39 cellular contexts compared by ENCODE assay signal in the genomic region with DNA sequence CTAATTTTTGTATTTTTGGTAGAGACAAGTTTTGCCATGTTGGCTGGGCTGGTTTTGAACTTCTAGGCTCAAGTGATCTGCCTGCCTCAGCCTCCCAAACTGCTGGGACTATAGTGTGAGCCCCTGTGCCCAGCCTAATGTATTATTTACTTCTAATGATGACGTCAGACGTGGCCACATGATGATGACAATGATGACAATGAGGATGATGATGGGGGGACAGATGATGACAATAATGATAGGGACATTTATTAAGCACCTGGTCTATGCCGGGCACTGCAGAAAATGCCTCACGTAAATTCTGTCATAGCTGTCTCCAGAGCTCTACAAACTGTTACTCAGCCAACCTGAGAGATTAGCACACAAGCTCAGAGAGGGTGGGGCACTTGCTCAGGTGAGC.
"Had no signal": no experiment of that assay in that cellular context is flagged by ENCODE, and none has a peak within 500 bp of the region (broad histone marks: within the 10 kb centered on the region; RNA-seq: fewer than 3 reads in every experiment).

No MANE protein-coding gene starts in this region.

- H3K27ac ChIP-seq: adrenal gland, ascending aorta, body of pancreas, brain microvascular endothelial cell, breast epithelium, cardiac muscle cell had no signal

- DNase-seq: activated effector memory CD4-positive, alpha-beta T cell treated with anti-CD3 and anti-CD28 coated beads, Interleukin-2, amount 50 U/mL, for 16 hours; activated effector memory CD4-positive, alpha-beta T cell treated with Interleukin-2 at 50 U/mL for 16 hours; activated gamma-delta T cell; activated gamma-delta T cell treated with Interleukin-2 at 50 U/mL for 16 hours; activated naive CD4-positive, alpha-beta T cell; activated naive CD4-positive, alpha-beta T cell treated with anti-CD3 and anti-CD28 coated beads for 36 hours; activated naive CD4-positive, alpha-beta T cell treated with anti-CD3 and anti-CD28 coated beads, Interleukin-2, amount 10 ng/mL, durations not matched to agents 7 days and 5 days; activated naive CD4-positive, alpha-beta T cell treated with anti-CD3 and anti-CD28 coated beads, Interleukin-2, amount 50 U/mL, for 16 hours; activated naive CD4-positive, alpha-beta T cell treated with Interleukin-2 at 50 U/mL for 16 hours; activated naive CD8-positive, alpha-beta T cell treated with anti-CD3 and anti-CD28 coated beads for 36 hours; activated naive CD8-positive, alpha-beta T cell treated with anti-CD3 and anti-CD28 coated beads, Interleukin-2, amount 10 ng/mL, durations not matched to agents 7 days and 5 days; activated naive CD8-positive, alpha-beta T cell treated with anti-CD3 and anti-CD28 coated beads, Interleukin-2, amount 50 U/mL, for 24 hours; activated T-cell treated with anti-CD3 and anti-CD28 coated beads, Interleukin-2, amount 50 U/mL, for 4 hours; activated T-cell treated with anti-CD3 and anti-CD28 coated beads, Interleukin-2, amount 50 U/mL, for 48 hours; activated T-cell treated with anti-CD3 and anti-CD28 coated beads, Interleukin-2, amount 50 U/mL, for 72 hours; adrenal gland; amniotic stem cell; amygdala; anterior cingulate cortex; aorta; body of pancreas; brain microvascular endothelial cell; caudate nucleus; central memory CD4-positive, alpha-beta T cell; cerebellar nuclear complex had no signal

- H3K36me3 ChIP-seq: adrenal gland, ascending aorta, brain microvascular endothelial cell, breast epithelium, cardiac muscle cell had no signal

- H3K27me3 Mint-ChIP-seq: activated naive CD4-positive, alpha-beta T cell treated with anti-CD3 and anti-CD28 coated beads, Interleukin-2, amount 10 ng/mL, durations not matched to agents 7 days and 5 days; activated naive CD8-positive, alpha-beta T cell treated with anti-CD3 and anti-CD28 coated beads, Interleukin-2, amount 10 ng/mL, durations not matched to agents 7 days and 5 days; activated T-helper 17 cell treated with anti-CD3 and anti-CD28 coated beads, Interleukin-2, amount 50 U/mL, for 72 hours; central memory CD8-positive, alpha-beta T cell had no signal

- H3K36me3 Mint-ChIP-seq: activated naive CD4-positive, alpha-beta T cell treated with anti-CD3 and anti-CD28 coated beads, Interleukin-2, amount 10 ng/mL, durations not matched to agents 7 days and 5 days; activated naive CD4-positive, alpha-beta T cell treated with anti-CD3 and anti-CD28 coated beads, Interleukin-2, amount 50 U/mL, for 24 hours; activated naive CD4-positive, alpha-beta T cell treated with anti-CD3 and anti-CD28 coated beads, Interleukin-2, amount 50 U/mL, for 72 hours; activated naive CD8-positive, alpha-beta T cell; activated naive CD8-positive, alpha-beta T cell treated with anti-CD3 and anti-CD28 coated beads for 36 hours; activated naive CD8-positive, alpha-beta T cell treated with anti-CD3 and anti-CD28 coated beads, Interleukin-2, amount 10 ng/mL, durations not matched to agents 7 days and 5 days; brain had no signal

- H3K4me1 Mint-ChIP-seq: activated naive CD4-positive, alpha-beta T cell treated with anti-CD3 and anti-CD28 coated beads, Interleukin-2, amount 10 ng/mL, durations not matched to agents 7 days and 5 days; activated naive CD4-positive, alpha-beta T cell treated with anti-CD3 and anti-CD28 coated beads, Interleukin-2, amount 50 U/mL, for 24 hours; activated naive CD8-positive, alpha-beta T cell treated with anti-CD3 and anti-CD28 coated beads for 36 hours; activated naive CD8-positive, alpha-beta T cell treated with anti-CD3 and anti-CD28 coated beads, Interleukin-2, amount 10 ng/mL, durations not matched to agents 7 days and 5 days; activated naive CD8-positive, alpha-beta T cell treated with anti-CD3 and anti-CD28 coated beads, Interleukin-2, amount 50 U/mL, for 24 hours; activated T-helper 17 cell treated with anti-CD3 and anti-CD28 coated beads, Interleukin-2, amount 50 U/mL, for 72 hours; central memory CD8-positive, alpha-beta T cell had no signal

- H3K4me3 Mint-ChIP-seq: activated naive CD4-positive, alpha-beta T cell treated with anti-CD3 and anti-CD28 coated beads for 36 hours; activated naive CD4-positive, alpha-beta T cell treated with anti-CD3 and anti-CD28 coated beads, Interleukin-2, amount 10 ng/mL, durations not matched to agents 7 days and 5 days; activated naive CD4-positive, alpha-beta T cell treated with anti-CD3 and anti-CD28 coated beads, Interleukin-2, amount 50 U/mL, for 24 hours; activated naive CD8-positive, alpha-beta T cell; activated naive CD8-positive, alpha-beta T cell treated with anti-CD3 and anti-CD28 coated beads for 36 hours; activated naive CD8-positive, alpha-beta T cell treated with anti-CD3 and anti-CD28 coated beads, Interleukin-2, amount 10 ng/mL, durations not matched to agents 7 days and 5 days; activated naive CD8-positive, alpha-beta T cell treated with anti-CD3 and anti-CD28 coated beads, Interleukin-2, amount 50 U/mL, for 24 hours; activated T-cell treated with anti-CD3 and anti-CD28 coated beads, Interleukin-2, amount 50 U/mL, for 4 hours; activated T-cell treated with anti-CD3 and anti-CD28 coated beads, Interleukin-2, amount 50 U/mL, for 72 hours; activated T-helper 1 cell treated with anti-CD3 and anti-CD28 coated beads, Interleukin-12 subunit alpha, Interleukin-12 subunit beta, Interleukin-2, Interleukin-4 antibody, amounts not matched to agents 30 ng/mL and 10 ng/mL and 1 ng/mL, durations not matched to agents 14 hours and 24 hours and 36 hours; activated T-helper 17 cell treated with anti-CD3 and anti-CD28 coated beads, Interleukin-2, amount 50 U/mL, for 72 hours; brain; central memory CD8-positive, alpha-beta T cell had no signal

- ATAC-seq: activated naive CD4-positive, alpha-beta T cell treated with anti-CD3 and anti-CD28 coated beads, Interleukin-2, amount 50 U/mL, for 72 hours; activated naive CD8-positive, alpha-beta T cell treated with anti-CD3 and anti-CD28 coated beads, Interleukin-2, amount 50 U/mL, for 24 hours; activated T-cell treated with anti-CD3 and anti-CD28 coated beads, Interleukin-2, amount 50 U/mL, for 4 hours; activated T-cell treated with anti-CD3 and anti-CD28 coated beads, Interleukin-2, amount 50 U/mL, for 72 hours; activated T-helper 17 cell treated with anti-CD3 and anti-CD28 coated beads, Interleukin-2, amount 50 U/mL, for 72 hours; body of pancreas had no signal

- H3K27me3 ChIP-seq: ascending aorta, body of pancreas, brain microvascular endothelial cell, breast epithelium, cardiac muscle cell had no signal

- H3K27ac Mint-ChIP-seq: activated naive CD4-positive, alpha-beta T cell treated with anti-CD3 and anti-CD28 coated beads for 36 hours; activated naive CD4-positive, alpha-beta T cell treated with anti-CD3 and anti-CD28 coated beads, Interleukin-2, amount 10 ng/mL, durations not matched to agents 7 days and 5 days; activated naive CD4-positive, alpha-beta T cell treated with anti-CD3 and anti-CD28 coated beads, Interleukin-2, amount 50 U/mL, for 24 hours; activated naive CD8-positive, alpha-beta T cell; activated naive CD8-positive, alpha-beta T cell treated with anti-CD3 and anti-CD28 coated beads for 36 hours; activated naive CD8-positive, alpha-beta T cell treated with anti-CD3 and anti-CD28 coated beads, Interleukin-2, amount 10 ng/mL, durations not matched to agents 7 days and 5 days; activated naive CD8-positive, alpha-beta T cell treated with anti-CD3 and anti-CD28 coated beads, Interleukin-2, amount 50 U/mL, for 24 hours; activated T-cell treated with anti-CD3 and anti-CD28 coated beads, Interleukin-2, amount 50 U/mL, for 72 hours; activated T-helper 1 cell treated with anti-CD3 and anti-CD28 coated beads, Interleukin-12 subunit alpha, Interleukin-12 subunit beta, Interleukin-2, Interleukin-4 antibody, amounts not matched to agents 30 ng/mL and 10 ng/mL and 1 ng/mL, durations not matched to agents 14 hours and 24 hours and 36 hours; activated T-helper 17 cell treated with anti-CD3 and anti-CD28 coated beads, Interleukin-2, amount 50 U/mL, for 72 hours; activated T-helper 2 cell treated with anti-CD3 and anti-CD28 coated beads, Interferon-gamma antibody, Interleukin-2, Interleukin-4, amounts not matched to agents 10 μg/mL and 5 μg/mL and 100 μg/mL, durations not matched to agents 14 hours and 24 hours and 36 hours; brain had no signal

- H3K4me1 ChIP-seq: adrenal gland, ascending aorta, body of pancreas, breast epithelium had no signal

- H3K9me3 ChIP-seq: adrenal gland, ascending aorta, body of pancreas had no signal

- FAIRE-seq: astrocyte, bronchial epithelial cell, colon had no signal

- H3K9me3 Mint-ChIP-seq: activated naive CD4-positive, alpha-beta T cell treated with anti-CD3 and anti-CD28 coated beads for 36 hours; activated naive CD4-positive, alpha-beta T cell treated with anti-CD3 and anti-CD28 coated beads, Interleukin-2, amount 10 ng/mL, durations not matched to agents 7 days and 5 days; activated naive CD4-positive, alpha-beta T cell treated with anti-CD3 and anti-CD28 coated beads, Interleukin-2, amount 50 U/mL, for 24 hours; activated naive CD4-positive, alpha-beta T cell treated with anti-CD3 and anti-CD28 coated beads, Interleukin-2, amount 50 U/mL, for 72 hours; activated naive CD8-positive, alpha-beta T cell treated with anti-CD3 and anti-CD28 coated beads for 36 hours; activated naive CD8-positive, alpha-beta T cell treated with anti-CD3 and anti-CD28 coated beads, Interleukin-2, amount 10 ng/mL, durations not matched to agents 7 days and 5 days; activated naive CD8-positive, alpha-beta T cell treated with anti-CD3 and anti-CD28 coated beads, Interleukin-2, amount 50 U/mL, for 24 hours; activated T-cell treated with anti-CD3 and anti-CD28 coated beads, Interleukin-2, amount 50 U/mL, for 4 hours; activated T-cell treated with anti-CD3 and anti-CD28 coated beads, Interleukin-2, amount 50 U/mL, for 72 hours; activated T-helper 1 cell treated with anti-CD3 and anti-CD28 coated beads, Interleukin-12 subunit alpha, Interleukin-12 subunit beta, Interleukin-2, Interleukin-4 antibody, amounts not matched to agents 30 ng/mL and 10 ng/mL and 1 ng/mL, durations not matched to agents 14 hours and 24 hours and 36 hours; activated T-helper 17 cell treated with anti-CD3 and anti-CD28 coated beads, Interleukin-2, amount 50 U/mL, for 72 hours; activated T-helper 2 cell treated with anti-CD3 and anti-CD28 coated beads, Interferon-gamma antibody, Interleukin-2, Interleukin-4, amounts not matched to agents 10 μg/mL and 5 μg/mL and 100 μg/mL, durations not matched to agents 14 hours and 24 hours and 36 hours; central memory CD8-positive, alpha-beta T cell had no signal

- H3K4me3 ChIP-seq: adrenal gland, ascending aorta, body of pancreas, breast epithelium, cardiac muscle cell had no signal
